ENCODE assay signal across 29 cellular contexts in the genomic region with DNA sequence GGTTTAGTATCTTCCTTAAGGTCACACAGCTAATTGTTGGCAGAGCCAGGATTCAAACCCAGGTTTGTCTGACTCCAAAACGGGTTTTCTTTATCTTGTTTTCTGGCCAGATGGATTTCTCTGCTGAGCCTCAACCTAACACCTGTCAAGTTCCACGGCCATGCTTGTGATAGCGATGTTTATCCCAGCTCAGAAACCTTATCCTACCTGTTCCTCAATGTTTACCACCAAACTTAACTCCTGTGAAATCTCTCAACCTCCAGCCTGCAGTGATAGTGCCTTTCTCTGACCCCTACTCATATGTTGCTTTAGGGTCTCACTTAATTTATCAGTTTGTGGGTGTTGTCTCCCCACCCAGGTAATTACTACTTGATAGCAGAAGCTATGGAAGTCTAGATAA.
"Had no signal": no experiment of that assay in that cellular context is flagged by ENCODE, and none has a peak within 500 bp of the region (broad histone marks: within the 10 kb centered on the region; RNA-seq: fewer than 3 reads in every experiment).

No MANE protein-coding gene starts in this region.

- H3K27ac ChIP-seq: ascending aorta, breast epithelium, cardiac muscle cell, colonic mucosa, VCaP had no signal

- FAIRE-seq: frontal cortex had no signal

- ATAC-seq: activated naive CD4-positive, alpha-beta T cell treated with anti-CD3 and anti-CD28 coated beads, Interleukin-2, amount 50 U/mL, for 72 hours; activated T-cell treated with anti-CD3 and anti-CD28 coated beads, Interleukin-2, amount 50 U/mL, for 72 hours; esophagus mucosa; T-helper 17 cell; WTC11 had no signal

- H3K4me1 ChIP-seq: ascending aorta, breast epithelium, colonic mucosa had no signal

- H3K4me3 ChIP-seq: ascending aorta, breast epithelium, cardiac muscle cell, colonic mucosa had no signal

- H3K36me3 ChIP-seq: ascending aorta, breast epithelium, cardiac muscle cell, colonic mucosa had no signal

- H3K27me3 ChIP-seq: ascending aorta, breast epithelium, cardiac muscle cell, colonic mucosa had no signal

- DNase-seq: activated CD4-positive, alpha-beta memory T cell treated with anti-CD3 and anti-CD28 coated beads, Interleukin-2, amount 10 ng/mL, durations not matched to agents 7 days and 5 days; activated CD4-positive, alpha-beta T cell treated with anti-CD3 and anti-CD28 coated beads for 1 hour; activated CD4-positive, alpha-beta T cell treated with anti-CD3 and anti-CD28 coated beads for 4 hours; activated CD4-positive, alpha-beta T cell treated with anti-CD3 and anti-CD28 coated beads, Interleukin-2, amount 10 ng/mL, durations not matched to agents 7 days and 5 days; activated CD4-positive, alpha-beta T cell treated with anti-CD3 and anti-CD28 coated beads, Interleukin-2, amount 50 U/mL, for 4 hours; activated CD8-positive, alpha-beta memory T cell treated with anti-CD3 and anti-CD28 coated beads, Interleukin-2, amount 50 U/mL, for 48 hours; activated gamma-delta T cell; activated naive CD4-positive, alpha-beta T cell; activated naive CD4-positive, alpha-beta T cell treated with anti-CD3 and anti-CD28 coated beads, Interleukin-2, amount 10 ng/mL, durations not matched to agents 7 days and 5 days; activated naive CD8-positive, alpha-beta T cell treated with anti-CD3 and anti-CD28 coated beads, Interleukin-2, amount 10 ng/mL, durations not matched to agents 7 days and 5 days; activated T-cell treated with anti-CD3 and anti-CD28 coated beads for 4 hours; activated T-cell treated with anti-CD3 and anti-CD28 coated beads, Interleukin-2, amount 50 U/mL, for 24 hours; activated T-cell treated with anti-CD3 and anti-CD28 coated beads, Interleukin-2, amount 50 U/mL, for 72 hours; central memory CD4-positive, alpha-beta T cell; cerebellar nuclear complex; colonic mucosa; effector CD8-positive, alpha-beta T cell; foreskin fibroblast; head of caudate nucleus; T-helper 1 cell; T-helper 17 cell had no signal
